In genomic region chrX:7102119-7102518, GRCh38 we compare ENCODE assay signal across 23 cellular contexts.
"Had no signal": no experiment of that assay in that cellular context is flagged by ENCODE, and none has a peak within 500 bp of the region (broad histone marks: within the 10 kb centered on the region; RNA-seq: fewer than 3 reads in every experiment).

No MANE protein-coding gene starts in this region.

- FAIRE-seq: HepG2 had no signal

- H3K9ac ChIP-seq: SK-N-SH had no signal

- H3K27ac ChIP-seq: RWPE1 had no signal

- DNase-seq: IMR-90, Kasumi-1, KG1, MM.1S, NCI-H1092 treated with DMSO at 0.1 percent for 48 hours, NCI-H1436, NCI-H187, NCI-H2029, NCI-H2081 treated with DMSO at 0.1 percent for 48 hours, NCI-H2171, NCI-H226, NCI-H446, NCI-H510A, NCI-H524 treated with DMSO at 0.1 percent for 48 hours, NCI-H69, NCI-H774, PC-3, SHP77, SK-N-SH, SW 1271 had no signal

- ATAC-seq: HepG2, Panc1, PC-3 had no signal

- H3K4me2 ChIP-seq: SK-N-SH had no signal

- H3K9me3 ChIP-seq: SK-N-SH had no signal
